ENCODE assay signal across 1 cellular context in genomic region chr19:34677386-34678084, GRCh38.
TF ChIP-seq lines count a peak whose summit lies in the region.

Gene ZNF302, plus strand, starts transcription at chr19:34677678. Its CDS starts 1,127 bp downstream, at chr19:34678805.

TF ChIP-seq in HEK293, 187 proteins besides CTCF, POLR2A, EP300 and RAD21 (continued from another document):
- TF ChIP-seq, protein P1, sequence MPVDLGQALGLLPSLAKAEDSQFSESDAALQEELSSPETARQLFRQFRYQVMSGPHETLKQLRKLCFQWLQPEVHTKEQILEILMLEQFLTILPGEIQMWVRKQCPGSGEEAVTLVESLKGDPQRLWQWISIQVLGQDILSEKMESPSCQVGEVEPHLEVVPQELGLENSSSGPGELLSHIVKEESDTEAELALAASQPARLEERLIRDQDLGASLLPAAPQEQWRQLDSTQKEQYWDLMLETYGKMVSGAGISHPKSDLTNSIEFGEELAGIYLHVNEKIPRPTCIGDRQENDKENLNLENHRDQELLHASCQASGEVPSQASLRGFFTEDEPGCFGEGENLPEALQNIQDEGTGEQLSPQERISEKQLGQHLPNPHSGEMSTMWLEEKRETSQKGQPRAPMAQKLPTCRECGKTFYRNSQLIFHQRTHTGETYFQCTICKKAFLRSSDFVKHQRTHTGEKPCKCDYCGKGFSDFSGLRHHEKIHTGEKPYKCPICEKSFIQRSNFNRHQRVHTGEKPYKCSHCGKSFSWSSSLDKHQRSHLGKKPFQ (tag by site-specific recombination; IDR thresholded peaks at IDR 0.05) = no peak; the same call in 1 of the 2 replicates
- peak; percentile 73 for TF ChIP-seq SP7 (tag by site-specific recombination; IDR thresholded peaks at IDR 0.05)
- TF ChIP-seq ZIC2 (tag by site-specific recombination; IDR thresholded peaks at IDR 0.05) = peak; percentile 37
- 0 out of 2 replicates have a peak, but pooled peaks have one; percentile 31 for TF ChIP-seq ZNF302 (tag by site-specific recombination; IDR thresholded peaks at IDR 0.05; ENCODE audit: low read depth)
- no peak for TF ChIP-seq ZBTB11 (tag by site-specific recombination; conservative IDR thresholded peaks at IDR 0.05; ENCODE audit: low read depth)
- peak; percentile 50; the same call in 1 of the 2 replicates for TF ChIP-seq ZBTB10 (tag by site-specific recombination; IDR thresholded peaks at IDR 0.05)
- no peak for TF ChIP-seq ZNF26 (tag by site-specific recombination; IDR thresholded peaks at IDR 0.05)
- TF ChIP-seq ZNF211 (tag by site-specific recombination; IDR thresholded peaks at IDR 0.05; ENCODE audit: low read depth) = 0 out of 2 replicates have a peak, but pooled peaks have one; percentile 11
- TF ChIP-seq ZNF600 (tag by site-specific recombination; IDR thresholded peaks at IDR 0.05) = peak; percentile 77
- TF ChIP-seq ZBTB21 (tag by site-specific recombination; IDR thresholded peaks at IDR 0.05) = peak; percentile 90
- TF ChIP-seq ZNF561 (tag by site-specific recombination; IDR thresholded peaks at IDR 0.05; ENCODE audit: borderline replicate concordance) = peak; percentile 96
- TF ChIP-seq ZNF596 (tag by site-specific recombination; IDR thresholded peaks at IDR 0.05) = peak; percentile 13; the same call in 1 of the 2 replicates
- TF ChIP-seq ZNF488 (tag by site-specific recombination; IDR thresholded peaks at IDR 0.05) = 0 out of 2 replicates have a peak, but pooled peaks have one; percentile 39
